In the genomic region with DNA sequence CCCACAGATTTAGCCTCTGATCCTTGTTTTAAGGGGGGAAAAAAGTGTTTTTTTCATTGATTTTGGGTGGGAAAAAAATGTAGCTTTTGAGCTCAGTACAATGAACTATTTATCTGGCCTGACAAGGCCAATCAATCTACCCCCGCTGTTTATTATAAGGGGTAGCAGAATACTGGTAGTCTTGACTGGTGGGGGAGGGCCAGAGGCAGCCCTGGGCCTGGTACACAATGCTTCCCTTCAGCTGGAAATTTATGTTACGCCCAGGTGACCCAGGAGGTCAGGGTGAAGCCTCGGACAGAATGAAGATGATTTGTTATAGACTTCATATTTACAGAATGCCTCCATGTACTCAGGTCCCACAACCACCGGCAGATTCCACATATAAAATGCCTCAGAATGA, we compare ENCODE assay signal across 24 cellular contexts.
A peak's percentile ranks its signal among the peaks of the same experiment; 100 is the strongest.
DNase-seq lines count a peak whose midpoint lies in the region; ATAC-seq and TF ChIP-seq lines count a peak whose summit lies in the region.
"Had no signal": no experiment of that assay in that cellular context is flagged by ENCODE, and none has a peak within 500 bp of the region (broad histone marks: within the 10 kb centered on the region; RNA-seq: fewer than 3 reads in every experiment).

No MANE protein-coding gene starts in this region.

- no peaks in the 10 kb centered on the region for H3K9me3 Mint-ChIP-seq in stimulated activated naive CD8-positive, alpha-beta T cell treated with anti-CD3 and anti-CD28 coated beads, Interleukin-15, Interleukin-2, amounts not matched to agents 100 ng/mL and 50 ng/mL, for 24 hours
- H3K9me3 Mint-ChIP-seq in effector memory CD8-positive, alpha-beta T cell: no peaks in the 10 kb centered on the region
- no peaks in the 10 kb centered on the region for H3K9me3 Mint-ChIP-seq in endothelial cell (ENCODE audit: unreplicated experiment)
- H3K9me3 Mint-ChIP-seq: T-helper 1 cell treated with Interleukin-12 subunit alpha and Interleukin-12 subunit beta and Interleukin-4 antibody, amounts not matched to agents 30 μg/mL and 1 μg/mL, for 36 hours had no signal

- peaks cover 96% of the 10 kb centered on the region for H3K4me1 Mint-ChIP-seq in stimulated activated naive CD8-positive, alpha-beta T cell treated with anti-CD3 and anti-CD28 coated beads, Interleukin-15, Interleukin-2, amounts not matched to agents 100 ng/mL and 50 ng/mL, for 24 hours (ENCODE audit: low read depth)
- peaks cover 57 to 65% of the 10 kb centered on the region in 2 donors for H3K4me1 Mint-ChIP-seq in effector memory CD8-positive, alpha-beta T cell (ENCODE audit: low read depth in 2 of 2)
- peaks cover 10% of the 10 kb centered on the region for H3K4me1 Mint-ChIP-seq in endothelial cell (ENCODE audit: unreplicated experiment)

- H3K4me3 Mint-ChIP-seq in stimulated activated naive CD8-positive, alpha-beta T cell treated with anti-CD3 and anti-CD28 coated beads, Interleukin-15, Interleukin-2, amounts not matched to agents 100 ng/mL and 50 ng/mL, for 24 hours: no peak overlapping the region
- H3K4me3 Mint-ChIP-seq in effector memory CD8-positive, alpha-beta T cell: peak overlapping the region in 1 of 2 donors; percentile 21
- H3K4me3 Mint-ChIP-seq in endothelial cell (ENCODE audit: unreplicated experiment): no peak overlapping the region
- H3K4me3 Mint-ChIP-seq: T-helper 1 cell treated with Interleukin-12 subunit alpha and Interleukin-12 subunit beta and Interleukin-4 antibody, amounts not matched to agents 30 μg/mL and 1 μg/mL, for 36 hours had no signal

- no peak for DNase-seq in stimulated activated naive CD8-positive, alpha-beta T cell treated with anti-CD3 and anti-CD28 coated beads, Interleukin-15, Interleukin-2, amounts not matched to agents 100 U/mL and 50 U/mL, for 24 hours
- DNase-seq in SK-MEL-5 (ENCODE audit: low read depth, low spot score): peak; percentile 3
- DNase-seq in effector memory CD8-positive, alpha-beta T cell: no peak
- no peak for DNase-seq in hepatic stellate cell (ENCODE audit: low spot score)
- no peak for DNase-seq in DMS53 treated with DMSO at 0.1 percent for 48 hours (lab: John Stamatoyannopoulos, UW; ENCODE audit: unreplicated experiment)
- DNase-seq in endothelial cell (ENCODE audit: low spot score): no peak
- no peak for DNase-seq in middle frontal gyrus (ENCODE audit: extremely low spot score, low spot score)
- DNase-seq: activated effector memory CD4-positive, alpha-beta T cell treated with Interleukin-2 at 50 U/mL for 16 hours; anterior cingulate cortex; caudate nucleus; DND-41; GM23248; mesenchymal stem cell; NCI-H1105 treated with DMSO at 0.1 percent for 48 hours; NCI-H2081 treated with DMSO at 0.1 percent for 48 hours; NCI-H524; OCI-M1; SHP77; stimulated activated CD8-positive, alpha-beta memory T cell treated with anti-CD3 and anti-CD28 coated beads, Interleukin-4, amount 100 ng/mL, for 48 hours; testis; WERI-Rb-1 had no signal

- TF ChIP-seq CTCF in endothelial cell (IDR thresholded peaks at IDR 0.05; ENCODE audit: unreplicated experiment): no peak

- peak overlapping the region; percentile 31 for H3K27ac Mint-ChIP-seq in stimulated activated naive CD8-positive, alpha-beta T cell treated with anti-CD3 and anti-CD28 coated beads, Interleukin-15, Interleukin-2, amounts not matched to agents 100 ng/mL and 50 ng/mL, for 24 hours
- peak overlapping the region; percentile 96 for H3K27ac Mint-ChIP-seq in effector memory CD8-positive, alpha-beta T cell
- no peak overlapping the region for H3K27ac Mint-ChIP-seq in endothelial cell (ENCODE audit: unreplicated experiment)

- H3K36me3 Mint-ChIP-seq in stimulated activated naive CD8-positive, alpha-beta T cell treated with anti-CD3 and anti-CD28 coated beads, Interleukin-15, Interleukin-2, amounts not matched to agents 100 ng/mL and 50 ng/mL, for 24 hours (ENCODE audit: low read depth): peaks cover 56% of the 10 kb centered on the region
- peaks cover 45% of the 10 kb centered on the region for H3K36me3 Mint-ChIP-seq in effector memory CD8-positive, alpha-beta T cell (ENCODE audit: insufficient read depth)
- H3K36me3 Mint-ChIP-seq in endothelial cell (ENCODE audit: low read depth, unreplicated experiment): peaks cover 12% of the 10 kb centered on the region

- no peak for ATAC-seq in stimulated activated naive CD8-positive, alpha-beta T cell treated with anti-CD3 and anti-CD28 coated beads, Interleukin-15, Interleukin-2, amounts not matched to agents 100 U/mL and 50 U/mL, for 24 hours
- no peak for ATAC-seq in effector memory CD8-positive, alpha-beta T cell (replicated peaks)
- ATAC-seq: gastroesophageal sphincter had no signal

- no peaks in the 10 kb centered on the region for H3K27me3 Mint-ChIP-seq in stimulated activated naive CD8-positive, alpha-beta T cell treated with anti-CD3 and anti-CD28 coated beads, Interleukin-15, Interleukin-2, amounts not matched to agents 100 ng/mL and 50 ng/mL, for 24 hours
- H3K27me3 Mint-ChIP-seq in effector memory CD8-positive, alpha-beta T cell: no peaks in the 10 kb centered on the region
- H3K27me3 Mint-ChIP-seq in endothelial cell (ENCODE audit: unreplicated experiment): no peaks in the 10 kb centered on the region

- in situ Hi-C loops in SK-MEL-5 (cut with HindIII; ENCODE audit: low pct_unique_long_range_greater_than_20kb, low sequenced_read_pairs): no loop called here
